25 cellular contexts compared by ENCODE assay signal in genomic region chr5:1769017-1769640, GRCh38. TPM values are rescaled to one million over a fixed set of nuclear protein-coding genes. Genes with fewer than 3 reads are reported as not detected.
A peak's percentile ranks its signal among the peaks of the same experiment; 100 is the strongest.
DNase-seq lines count a peak whose midpoint lies in the region; ATAC-seq, FAIRE-seq and TF ChIP-seq lines count a peak whose summit lies in the region.
"Had no signal": no experiment of that assay in that cellular context is flagged by ENCODE, and none has a peak within 500 bp of the region (broad histone marks: within the 10 kb centered on the region; RNA-seq: fewer than 3 reads in every experiment).

No MANE protein-coding gene starts in this region.

- no peak overlapping the region for H3K27ac ChIP-seq in kidney (ENCODE audit: low read depth in 2 of 2, low read length in 2 of 2)
- H3K27ac ChIP-seq in sigmoid colon: no peak overlapping the region
- H3K27ac ChIP-seq: SJSA1 had no signal

- DNase-seq in stimulated activated naive CD8-positive, alpha-beta T cell treated with anti-CD3 and anti-CD28 coated beads, Interleukin-15, amount 100 ng/mL, for 72 hours: no peak
- DNase-seq in stimulated activated naive CD8-positive, alpha-beta T cell treated with anti-CD3 and anti-CD28 coated beads, Interleukin-15, Interleukin-2, amounts not matched to agents 100 U/mL and 50 U/mL, for 24 hours: no peak
- peak; percentile 57 for DNase-seq in kidney
- DNase-seq in sigmoid colon: peak; percentile 46
- DNase-seq in NCI-H1105 (lab: John Stamatoyannopoulos, UW): no peak
- DNase-seq in NCI-H2029 (lab: John Stamatoyannopoulos, UW): no peak
- no peak for DNase-seq in NCI-H345 (lab: John Stamatoyannopoulos, UW)
- DNase-seq: AML-193; C1 segment of cervical spinal cord; CD8-positive, alpha-beta T cell; Kasumi-1; NCI-H1092 treated with DMSO at 0.1 percent for 48 hours; NCI-H1436 treated with DMSO at 0.1 percent for 48 hours; NCI-H1930; NCI-H446 treated with DMSO at 0.1 percent for 48 hours; NCI-H526; NCI-H82; NK-92 treated with Interleukin-12 subunit alpha and Interleukin-12 subunit beta, amount 100 ng/mL, for 24 hours; PC-3 had no signal

- H3K9me3 ChIP-seq in kidney (ENCODE audit: control insufficient read depth in 1 of 2, low read length in 2 of 2) (no peaks in the 10 kb centered on the region), sigmoid colon (no peaks in the 10 kb centered on the region)
- H3K9me3 ChIP-seq: Caco-2 had no signal

- H3K36me3 ChIP-seq in kidney (ENCODE audit: control insufficient read depth in 1 of 2, insufficient read depth in 2 of 2, low read length in 2 of 2): no peaks in the 10 kb centered on the region
- H3K36me3 ChIP-seq in sigmoid colon: no peaks in the 10 kb centered on the region
- H3K36me3 ChIP-seq: SJSA1 had no signal

- peaks cover 0 to 38% (median 18%) of the 10 kb centered on the region in 3 donors for H3K27me3 ChIP-seq in sigmoid colon

- H3K9ac ChIP-seq in kidney (ENCODE audit: low read length in 2 of 2): no peak overlapping the region

- TF ChIP-seq POLR2A in sigmoid colon (IDR thresholded peaks at IDR 0.05): no peak

- no peak overlapping the region for H3K27ac Mint-ChIP-seq in stimulated activated naive CD8-positive, alpha-beta T cell treated with anti-CD3 and anti-CD28 coated beads, Interleukin-15, amount 100 ng/mL, for 72 hours
- H3K27ac Mint-ChIP-seq: CD8-positive, alpha-beta T cell had no signal

- no peak for FAIRE-seq in kidney (lab: Jason Lieb, UNC)
- FAIRE-seq: A204.1, G401.6, H54 had no signal

- H3K4me1 ChIP-seq in kidney (ENCODE audit: control insufficient read depth in 1 of 2, insufficient read depth in 1 of 2, low read depth in 1 of 2, low read length in 2 of 2): no peaks in the 10 kb centered on the region
- H3K4me1 ChIP-seq in sigmoid colon: no peaks in the 10 kb centered on the region
- H3K4me1 ChIP-seq: Caco-2 had no signal

- peaks cover 5% of the 10 kb centered on the region for H3K4me1 Mint-ChIP-seq in stimulated activated naive CD8-positive, alpha-beta T cell treated with anti-CD3 and anti-CD28 coated beads, Interleukin-15, amount 100 ng/mL, for 72 hours

- ATAC-seq in stimulated activated naive CD8-positive, alpha-beta T cell treated with anti-CD3 and anti-CD28 coated beads, Interleukin-15, amount 100 ng/mL, for 72 hours: peak; percentile 48
- no peak for ATAC-seq in stimulated activated naive CD8-positive, alpha-beta T cell treated with anti-CD3 and anti-CD28 coated beads, Interleukin-15, Interleukin-2, amounts not matched to agents 100 U/mL and 50 U/mL, for 24 hours
- ATAC-seq: CD8-positive, alpha-beta T cell; PC-3; Right ventricle myocardium inferior had no signal

- TF ChIP-seq CTCF in kidney (IDR thresholded peaks at IDR 0.05; ENCODE audit: borderline replicate concordance, extremely low read depth, insufficient read depth) (no peak), sigmoid colon (IDR thresholded peaks at IDR 0.05) (no peak)

- 94 to 95% methylated on average over 48 to 54 of the region's 54 CpGs for WGBS in sigmoid colon, 2 donors

- TF ChIP-seq EP300 in sigmoid colon (IDR thresholded peaks at IDR 0.05): no peak

- H3K9me3 Mint-ChIP-seq in stimulated activated naive CD8-positive, alpha-beta T cell treated with anti-CD3 and anti-CD28 coated beads, Interleukin-15, amount 100 ng/mL, for 72 hours: no peaks in the 10 kb centered on the region
- H3K9me3 Mint-ChIP-seq: CD8-positive, alpha-beta T cell had no signal

- intact Hi-C loops in kidney (cut with DNase I): no loop called here
- intact Hi-C loops in sigmoid colon (cut with DNase I): no loop called here

- no peak overlapping the region for H3K4me3 ChIP-seq in kidney (ENCODE audit: low read length in 2 of 2)
- no peak overlapping the region for H3K4me3 ChIP-seq in sigmoid colon
- H3K4me3 ChIP-seq: SJSA1 had no signal

- no peak overlapping the region for H3K4me3 Mint-ChIP-seq in stimulated activated naive CD8-positive, alpha-beta T cell treated with anti-CD3 and anti-CD28 coated beads, Interleukin-15, amount 100 ng/mL, for 72 hours
- H3K4me3 Mint-ChIP-seq: CD8-positive, alpha-beta T cell had no signal

- peaks cover 10% of the 10 kb centered on the region for H3K27me3 Mint-ChIP-seq in stimulated activated naive CD8-positive, alpha-beta T cell treated with anti-CD3 and anti-CD28 coated beads, Interleukin-15, amount 100 ng/mL, for 72 hours

RNA-seq across cellular contexts. Expression of gene MRPL36, which starts 30.5 kb away (rescaled TPM):
- 29.6 TPM for total RNA-seq in kidney
- polyA plus RNA-seq in kidney (ENCODE audit: insufficient read depth, low read depth, low replicate concordance): 96.7 TPM
- total RNA-seq in sigmoid colon: 10 to 100 TPM; 32.4 to 59.4 (median 49.2) TPM
- 10 to 100 TPM; 65.9 to 77.9 (median 70.9) TPM for polyA plus RNA-seq in sigmoid colon

RNA-seq across cellular contexts. Expression of gene NDUFS6, which starts 32.1 kb away (rescaled TPM):
- 31.1 TPM for total RNA-seq in kidney
- 164 TPM for polyA plus RNA-seq in kidney (ENCODE audit: insufficient read depth, low read depth, low replicate concordance)
- 10 to 100 TPM; 34.9 to 82.6 (median 55.4) TPM for total RNA-seq in sigmoid colon
- polyA plus RNA-seq in sigmoid colon: 100 to 1,000 TPM in 2 of 3 donors, 10 to 100 TPM in 1; 94.0 to 156 (median 111) TPM

Comparison
In these comparisons a context has a peak if more than half of its experiments do, and no peak if none do; other contexts are left out.
1. DNase-seq: peak in kidney (single experiment) and sigmoid colon (single experiment); none in stimulated activated naive CD8-positive, alpha-beta T cell treated with anti-CD3 and anti-CD28 coated beads, Interleukin-15, amount 100 ng/mL, for 72 hours (0 of 2), stimulated activated naive CD8-positive, alpha-beta T cell treated with anti-CD3 and anti-CD28 coated beads, Interleukin-15, Interleukin-2, amounts not matched to agents 100 U/mL and 50 U/mL, for 24 hours (single experiment), NCI-H1105 (single experiment), NCI-H2029 (single experiment) and NCI-H345 (single experiment).